Comparison of ENCODE assay signal across 15 cellular contexts in the genomic region with DNA sequence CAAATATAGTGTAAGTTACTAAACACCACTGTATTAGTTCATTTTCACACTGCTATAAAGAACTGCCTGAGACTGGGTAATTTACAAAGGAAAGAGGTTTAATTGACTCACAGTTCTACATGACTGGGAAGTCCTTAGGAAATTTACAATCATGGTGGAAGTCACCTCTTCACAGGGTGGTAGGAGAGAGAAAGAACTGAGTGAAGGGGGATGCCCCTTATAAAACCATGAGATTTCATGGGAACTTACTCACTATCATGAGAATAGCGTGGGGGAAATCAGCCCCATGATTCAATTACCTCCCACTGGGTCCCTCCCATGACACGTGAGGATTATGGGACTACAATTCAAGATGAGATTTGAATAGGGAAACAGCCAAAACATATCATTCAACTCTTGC.
DNase-seq lines count a peak whose midpoint lies in the region; ATAC-seq lines count a peak whose summit lies in the region.
"Had no signal": no experiment of that assay in that cellular context is flagged by ENCODE, and none has a peak within 500 bp of the region (broad histone marks: within the 10 kb centered on the region; RNA-seq: fewer than 3 reads in every experiment).

No MANE protein-coding gene starts in this region.

- no peaks in the 10 kb centered on the region for H3K27me3 Mint-ChIP-seq in activated T-cell treated with anti-CD3 and anti-CD28 coated beads, Interleukin-2, amount 50 U/mL, for 4 hours (ENCODE audit: low read depth)
- H3K27me3 Mint-ChIP-seq in activated naive CD8-positive, alpha-beta T cell = peaks cover 1% of the 10 kb centered on the region
- peaks cover 15% of the 10 kb centered on the region for H3K27me3 Mint-ChIP-seq in activated naive CD8-positive, alpha-beta T cell treated with anti-CD3 and anti-CD28 coated beads for 36 hours
- peaks cover 15% of the 10 kb centered on the region for H3K27me3 Mint-ChIP-seq in stimulated activated naive CD8-positive, alpha-beta T cell treated with anti-CD3 and anti-CD28 coated beads, Interleukin-15, Interleukin-2, amounts not matched to agents 100 ng/mL and 50 ng/mL, for 24 hours

- H3K4me3 Mint-ChIP-seq in activated T-cell treated with anti-CD3 and anti-CD28 coated beads, Interleukin-2, amount 50 U/mL, for 4 hours = no peak overlapping the region
- no peak overlapping the region for H3K4me3 Mint-ChIP-seq in activated naive CD8-positive, alpha-beta T cell
- H3K4me3 Mint-ChIP-seq in activated naive CD8-positive, alpha-beta T cell treated with anti-CD3 and anti-CD28 coated beads for 36 hours = no peak overlapping the region
- no peak overlapping the region for H3K4me3 Mint-ChIP-seq in stimulated activated naive CD8-positive, alpha-beta T cell treated with anti-CD3 and anti-CD28 coated beads, Interleukin-15, Interleukin-2, amounts not matched to agents 100 ng/mL and 50 ng/mL, for 24 hours
- H3K4me3 Mint-ChIP-seq: CD14-positive monocyte; CD8-positive, alpha-beta T cell; GM23338 had no signal

- peak; percentile 13 to 45 for ATAC-seq in activated CD4-positive, CD25-positive, alpha-beta regulatory T cell treated with anti-CD3 and anti-CD28 coated beads, Interleukin-2, amount 50 U/mL, for 24 hours
- ATAC-seq in activated T-cell treated with anti-CD3 and anti-CD28 coated beads, Interleukin-2, amount 50 U/mL, for 4 hours = peak; percentile 75 to 80
- ATAC-seq: CD8-positive, alpha-beta T cell; GM23338 had no signal

- peaks cover 13% of the 10 kb centered on the region for H3K9me3 Mint-ChIP-seq in activated T-cell treated with anti-CD3 and anti-CD28 coated beads, Interleukin-2, amount 50 U/mL, for 4 hours
- peaks cover 11% of the 10 kb centered on the region for H3K9me3 Mint-ChIP-seq in activated naive CD8-positive, alpha-beta T cell (ENCODE audit: low read depth)
- H3K9me3 Mint-ChIP-seq in activated naive CD8-positive, alpha-beta T cell treated with anti-CD3 and anti-CD28 coated beads for 36 hours = peaks cover 8% of the 10 kb centered on the region
- H3K9me3 Mint-ChIP-seq in stimulated activated naive CD8-positive, alpha-beta T cell treated with anti-CD3 and anti-CD28 coated beads, Interleukin-15, Interleukin-2, amounts not matched to agents 100 ng/mL and 50 ng/mL, for 24 hours = peaks cover 10% of the 10 kb centered on the region

- H3K27ac Mint-ChIP-seq in activated naive CD8-positive, alpha-beta T cell = peak overlapping the region; percentile 36
- no peak overlapping the region for H3K27ac Mint-ChIP-seq in activated naive CD8-positive, alpha-beta T cell treated with anti-CD3 and anti-CD28 coated beads for 36 hours
- H3K27ac Mint-ChIP-seq in stimulated activated naive CD8-positive, alpha-beta T cell treated with anti-CD3 and anti-CD28 coated beads, Interleukin-15, Interleukin-2, amounts not matched to agents 100 ng/mL and 50 ng/mL, for 24 hours = peak overlapping the region; percentile 85
- H3K27ac Mint-ChIP-seq: CD14-positive monocyte; CD8-positive, alpha-beta T cell; GM23338 had no signal

- H3K4me1 Mint-ChIP-seq in activated T-cell treated with anti-CD3 and anti-CD28 coated beads, Interleukin-2, amount 50 U/mL, for 4 hours (ENCODE audit: low read depth) = peaks cover 6% of the 10 kb centered on the region
- peaks cover 3% of the 10 kb centered on the region for H3K4me1 Mint-ChIP-seq in activated naive CD8-positive, alpha-beta T cell (ENCODE audit: low read depth)
- no peaks in the 10 kb centered on the region for H3K4me1 Mint-ChIP-seq in activated naive CD8-positive, alpha-beta T cell treated with anti-CD3 and anti-CD28 coated beads for 36 hours
- peaks cover 13% of the 10 kb centered on the region for H3K4me1 Mint-ChIP-seq in stimulated activated naive CD8-positive, alpha-beta T cell treated with anti-CD3 and anti-CD28 coated beads, Interleukin-15, Interleukin-2, amounts not matched to agents 100 ng/mL and 50 ng/mL, for 24 hours (ENCODE audit: low read depth)

- no peak for DNase-seq in activated CD4-positive, CD25-positive, alpha-beta regulatory T cell treated with anti-CD3 and anti-CD28 coated beads, Interleukin-2, amount 50 U/mL, for 72 hours
- no peak for DNase-seq in activated T-cell treated with anti-CD3 and anti-CD28 coated beads, Interleukin-2, amount 50 U/mL, for 4 hours
- DNase-seq in activated T-cell treated with anti-CD3 and anti-CD28 coated beads, Interleukin-2, amount 50 U/mL, for 1 hour = no peak
- DNase-seq in activated naive CD8-positive, alpha-beta T cell treated with anti-CD3 and anti-CD28 coated beads for 36 hours = no peak
- DNase-seq: CD8-positive, alpha-beta T cell; COR-L47; DMS153; DMS79 treated with DMSO at 0.1 percent for 48 hours; EL; H7 had no signal

- H3K36me3 Mint-ChIP-seq in activated T-cell treated with anti-CD3 and anti-CD28 coated beads, Interleukin-2, amount 50 U/mL, for 4 hours (ENCODE audit: insufficient read depth) = no peaks in the 10 kb centered on the region
- H3K36me3 Mint-ChIP-seq in activated naive CD8-positive, alpha-beta T cell = peaks cover 3% of the 10 kb centered on the region
- peaks cover 4% of the 10 kb centered on the region for H3K36me3 Mint-ChIP-seq in activated naive CD8-positive, alpha-beta T cell treated with anti-CD3 and anti-CD28 coated beads for 36 hours
- H3K36me3 Mint-ChIP-seq in stimulated activated naive CD8-positive, alpha-beta T cell treated with anti-CD3 and anti-CD28 coated beads, Interleukin-15, Interleukin-2, amounts not matched to agents 100 ng/mL and 50 ng/mL, for 24 hours (ENCODE audit: low read depth) = peaks cover 5% of the 10 kb centered on the region
- H3K36me3 Mint-ChIP-seq: CD8-positive, alpha-beta T cell had no signal
